Comparison of ENCODE assay signal across 17 cellular contexts in the genomic region with DNA sequence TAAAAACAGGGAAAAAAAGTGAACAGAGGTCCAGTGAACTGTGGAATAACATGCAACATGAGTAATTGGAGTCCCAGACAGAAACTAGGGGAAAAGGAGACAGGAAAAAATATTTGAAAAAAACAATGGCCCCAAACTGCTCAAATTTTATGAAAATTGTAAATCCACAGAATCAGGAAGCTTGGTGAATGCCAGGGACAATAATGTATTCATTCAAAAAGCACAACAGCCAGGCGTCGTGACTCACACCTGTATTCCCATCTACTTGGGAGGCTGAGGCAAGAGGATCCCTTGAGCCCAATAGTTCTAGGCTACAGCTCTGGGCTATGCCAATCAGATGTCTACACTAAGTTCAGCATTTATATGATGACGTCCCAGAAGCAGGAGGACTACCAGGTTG. TPM values are rescaled to one million over a fixed set of nuclear protein-coding genes. Genes with fewer than 3 reads are reported as not detected.
DNase-seq lines count a peak whose midpoint lies in the region; ATAC-seq, FAIRE-seq and TF ChIP-seq lines count a peak whose summit lies in the region.
"Had no signal": no experiment of that assay in that cellular context is flagged by ENCODE, and none has a peak within 500 bp of the region (broad histone marks: within the 10 kb centered on the region; RNA-seq: fewer than 3 reads in every experiment).

No MANE protein-coding gene starts in this region.

- H3K9ac ChIP-seq in endothelial cell of umbilical vein (replicated peaks; ENCODE audit: extremely low read depth, insufficient read depth, low read length) (no peak overlapping the region), colonic mucosa (ENCODE audit: low read depth in 2 of 2, low read length in 2 of 2) (no peak overlapping the region)

- H3K4me2 ChIP-seq in endothelial cell of umbilical vein (ENCODE audit: insufficient read depth, low read length): peak overlapping the region; percentile 37

- H3K4me3 ChIP-seq in endothelial cell of umbilical vein (replicated peaks in 1 of 3; ENCODE audit: insufficient read depth in 1 of 3, low read depth in 1 of 3, low read length in 3 of 3) (no peak overlapping the region), psoas muscle (no peak overlapping the region), colonic mucosa (no peak overlapping the region)
- H3K4me3 ChIP-seq: HAP-1 had no signal

- H3K9me3 ChIP-seq in endothelial cell of umbilical vein (replicated peaks; ENCODE audit: control insufficient read depth, insufficient read depth, low read length) (no peaks in the 10 kb centered on the region), psoas muscle (no peaks in the 10 kb centered on the region), colonic mucosa (no peaks in the 10 kb centered on the region)
- H3K9me3 ChIP-seq: HAP-1 had no signal

- no TSS peak for BruUV-seq in endothelial cell of umbilical vein (replicated peaks; lab: Mats Ljungman, UMichigan)

- H3K36me3 ChIP-seq in endothelial cell of umbilical vein (ENCODE audit: control insufficient read depth in 2 of 2, extremely low read depth in 1 of 2, insufficient read depth in 2 of 2, low read length in 2 of 2) (peaks cover 0 to 7% of the 10 kb centered on the region in 2 experiments), psoas muscle (ENCODE audit: insufficient read depth in 1 of 2, low read depth in 1 of 2) (peaks cover 2 to 36% of the 10 kb centered on the region in 2 donors), colonic mucosa (no peaks in the 10 kb centered on the region)

- TF ChIP-seq POLR2A in endothelial cell of umbilical vein (IDR thresholded peaks at IDR 0.05; ENCODE audit: low read depth, low read length): no peak

- TF ChIP-seq CTCF in activated B cell treated with CpG ODN at 0.5 μM for 24 hours (IDR thresholded peaks at IDR 0.05): no peak
- TF ChIP-seq CTCF in endothelial cell of umbilical vein (IDR thresholded peaks at IDR 0.05; ENCODE audit: extremely low read depth in 1 of 2, insufficient read depth in 1 of 2, low read depth in 1 of 2, low read length in 2 of 2): no peak
- no peak for TF ChIP-seq CTCF in psoas muscle (IDR thresholded peaks at IDR 0.05)
- no peak for TF ChIP-seq CTCF in colonic mucosa (IDR thresholded peaks at IDR 0.05)

- peaks cover 38% of the 10 kb centered on the region for H3K4me1 Mint-ChIP-seq in activated naive CD4-positive, alpha-beta T cell treated with anti-CD3 and anti-CD28 coated beads, Interleukin-2, amount 50 U/mL, for 24 hours
- peaks cover 15% of the 10 kb centered on the region for H3K4me1 Mint-ChIP-seq in activated naive CD4-positive, alpha-beta T cell treated with anti-CD3 and anti-CD28 coated beads for 36 hours (ENCODE audit: low read depth)
- H3K4me1 Mint-ChIP-seq in activated B cell treated with CpG ODN at 0.5 μM for 24 hours: peaks cover 21% of the 10 kb centered on the region
- H3K4me1 Mint-ChIP-seq: CD14-positive monocyte had no signal

- H3K79me2 ChIP-seq in endothelial cell of umbilical vein (ENCODE audit: control insufficient read depth, insufficient read depth, low read length): peaks cover 58% of the 10 kb centered on the region

- no peak for DNase-seq in activated naive CD4-positive, alpha-beta T cell treated with anti-CD3 and anti-CD28 coated beads for 36 hours
- DNase-seq in activated B cell treated with CpG ODN at 0.5 μM for 24 hours: no peak
- DNase-seq in endothelial cell of umbilical vein (ENCODE audit: low read depth, low spot score): peak; percentile 93
- DNase-seq in psoas muscle: no peak
- no peak for DNase-seq in DMS 273 (lab: John Stamatoyannopoulos, UW; ENCODE audit: unreplicated experiment)
- DNase-seq in colonic mucosa: no peak
- no peak for DNase-seq in amniotic stem cell (lab: John Stamatoyannopoulos, UW)
- DNase-seq: DMS79 treated with DMSO at 0.1 percent for 48 hours; NCI-H1436 treated with DMSO at 0.1 percent for 48 hours; NCI-H2081; NCI-H526; NK-92 treated with Interleukin-12 subunit alpha and Interleukin-12 subunit beta, amount 100 ng/mL, for 24 hours had no signal

- no peak overlapping the region for H2AFZ ChIP-seq in endothelial cell of umbilical vein (ENCODE audit: low read depth, low read length)

- peaks cover 16% of the 10 kb centered on the region for H3K36me3 Mint-ChIP-seq in activated naive CD4-positive, alpha-beta T cell treated with anti-CD3 and anti-CD28 coated beads, Interleukin-2, amount 50 U/mL, for 24 hours
- H3K36me3 Mint-ChIP-seq in activated naive CD4-positive, alpha-beta T cell treated with anti-CD3 and anti-CD28 coated beads for 36 hours (ENCODE audit: low read depth): peaks cover 23% of the 10 kb centered on the region
- peaks cover 64% of the 10 kb centered on the region for H3K36me3 Mint-ChIP-seq in activated B cell treated with CpG ODN at 0.5 μM for 24 hours (ENCODE audit: low read depth)

- FAIRE-seq in endothelial cell of umbilical vein (lab: Jason Lieb, UNC): peak; percentile 38
- FAIRE-seq: G401.6, GM12891 had no signal

- H3K27ac ChIP-seq in endothelial cell of umbilical vein (ENCODE audit: insufficient read depth, low read depth, low read length) (peak overlapping the region; percentile 23), psoas muscle (peak overlapping the region; percentile 62), colonic mucosa (no peak overlapping the region)

- H3K9me1 ChIP-seq in endothelial cell of umbilical vein (replicated peaks; ENCODE audit: control insufficient read depth, extremely low read depth, insufficient read depth, low read length): no peaks in the 10 kb centered on the region

- dilution Hi-C loops in endothelial cell of umbilical vein (cut with MboI; ENCODE audit: extremely low pct_ligation_motif_present, low sequenced_read_pairs): no loop called here

- H3K27me3 Mint-ChIP-seq in activated naive CD4-positive, alpha-beta T cell treated with anti-CD3 and anti-CD28 coated beads, Interleukin-2, amount 50 U/mL, for 24 hours: no peaks in the 10 kb centered on the region
- H3K27me3 Mint-ChIP-seq in activated naive CD4-positive, alpha-beta T cell treated with anti-CD3 and anti-CD28 coated beads for 36 hours (ENCODE audit: low read depth): no peaks in the 10 kb centered on the region
- no peaks in the 10 kb centered on the region for H3K27me3 Mint-ChIP-seq in activated B cell treated with CpG ODN at 0.5 μM for 24 hours

- H3K27me3 ChIP-seq in endothelial cell of umbilical vein (ENCODE audit: control insufficient read depth in 2 of 2, insufficient read depth in 2 of 2, low read length in 2 of 2): no peaks in the 10 kb centered on the region
- H3K27me3 ChIP-seq in psoas muscle (ENCODE audit: insufficient read depth in 3 of 3, low read length in 2 of 3): no peaks in the 10 kb centered on the region
- no peaks in the 10 kb centered on the region for H3K27me3 ChIP-seq in colonic mucosa

- no peak overlapping the region for H3K4me3 Mint-ChIP-seq in activated naive CD4-positive, alpha-beta T cell treated with anti-CD3 and anti-CD28 coated beads, Interleukin-2, amount 50 U/mL, for 24 hours
- no peak overlapping the region for H3K4me3 Mint-ChIP-seq in activated naive CD4-positive, alpha-beta T cell treated with anti-CD3 and anti-CD28 coated beads for 36 hours
- H3K4me3 Mint-ChIP-seq in activated B cell treated with CpG ODN at 0.5 μM for 24 hours: no peak overlapping the region
- H3K4me3 Mint-ChIP-seq: CD14-positive monocyte had no signal

- POLR2A ChIA-PET in activated B cell treated with CpG ODN at 0.5 μM for 24 hours (lab: Charles Lee): no interaction called here
- POLR2A ChIA-PET in endothelial cell of umbilical vein (lab: Charles Lee): interaction anchor here (0.6 kb wide), 1 partner anchor 40 kb away, joined by 7 read pairs; no protein-coding TSS in a partner anchor

- intact Hi-C loops in activated naive CD4-positive, alpha-beta T cell treated with anti-CD3 and anti-CD28 coated beads for 36 hours (cut with micrococcal nuclease): loop anchor here (10.0 kb wide), 1 partner anchor 57 kb away; no protein-coding TSS in a partner anchor
- intact Hi-C loops in activated B cell treated with CpG ODN at 0.5 μM for 24 hours (cut with micrococcal nuclease) (no loop called here), endothelial cell of umbilical vein (cut with micrococcal nuclease) (loop anchor here (1.0 kb wide), 1 partner anchor 8 kb away; no protein-coding TSS in a partner anchor), psoas muscle (cut with DNase I) (no loop called here), colonic mucosa (cut with DNase I) (no loop called here)

- H4K20me1 ChIP-seq in endothelial cell of umbilical vein (replicated peaks; ENCODE audit: control insufficient read depth, extremely low read depth, insufficient read depth, low read length): no peaks in the 10 kb centered on the region

- H3K9me3 Mint-ChIP-seq in activated naive CD4-positive, alpha-beta T cell treated with anti-CD3 and anti-CD28 coated beads, Interleukin-2, amount 50 U/mL, for 24 hours: no peaks in the 10 kb centered on the region
- H3K9me3 Mint-ChIP-seq in activated naive CD4-positive, alpha-beta T cell treated with anti-CD3 and anti-CD28 coated beads for 36 hours: no peaks in the 10 kb centered on the region
- H3K9me3 Mint-ChIP-seq in activated B cell treated with CpG ODN at 0.5 μM for 24 hours: no peaks in the 10 kb centered on the region

- peak overlapping the region; percentile 41 for H3K27ac Mint-ChIP-seq in activated naive CD4-positive, alpha-beta T cell treated with anti-CD3 and anti-CD28 coated beads, Interleukin-2, amount 50 U/mL, for 24 hours
- H3K27ac Mint-ChIP-seq in activated naive CD4-positive, alpha-beta T cell treated with anti-CD3 and anti-CD28 coated beads for 36 hours: no peak overlapping the region
- peak overlapping the region; percentile 63 for H3K27ac Mint-ChIP-seq in activated B cell treated with CpG ODN at 0.5 μM for 24 hours

- WGBS in psoas muscle, 3 donors: 75 to 79% (median 79%) methylated on average over 3 of the region's 3 CpGs

- ATAC-seq in activated B cell treated with CpG ODN at 0.5 μM for 24 hours (ENCODE audit: low read depth): no peak
- peak in 2 of 4 donors; percentile 31 to 48 for ATAC-seq in psoas muscle

- CTCF ChIA-PET in activated naive CD4-positive, alpha-beta T cell treated with anti-CD3 and anti-CD28 coated beads for 36 hours (lab: Charles Lee): no interaction called here
- CTCF ChIA-PET in activated B cell treated with CpG ODN at 0.5 μM for 24 hours (lab: Charles Lee): no interaction called here
- CTCF ChIA-PET in endothelial cell of umbilical vein (lab: Charles Lee): interaction anchor here (0.8 to 1.2 kb wide), 4 partner anchors 11 to 41 kb away, joined by 3 to 4 read pairs (median 4); partner anchors contain the start of gene NCOR1

- H3K4me1 ChIP-seq in endothelial cell of umbilical vein (ENCODE audit: control insufficient read depth, extremely low read depth, insufficient read depth, low read length) (peaks cover 16% of the 10 kb centered on the region), psoas muscle (peaks cover 26% of the 10 kb centered on the region), colonic mucosa (no peaks in the 10 kb centered on the region)
- H3K4me1 ChIP-seq: HAP-1 had no signal

RNA-seq across cellular contexts. Expression of gene NCOR1, which starts 23.7 kb away (rescaled TPM):
- total RNA-seq in activated naive CD4-positive, alpha-beta T cell treated with anti-CD3 and anti-CD28 coated beads for 36 hours: 100 to 1,000 TPM; 101 to 104 TPM
- 163 and 188 TPM in 2 replicates for total RNA-seq in activated B cell treated with CpG ODN at 0.5 μM for 24 hours
- 134 and 140 TPM in 2 replicates for total RNA-seq in endothelial cell of umbilical vein
- 81.1 and 90.0 TPM in 2 replicates for polyA plus RNA-seq in endothelial cell of umbilical vein
- polyA plus RNA-seq in endothelial cell of umbilical vein (2011; cell fraction: cytosol; rRNA removed): 63.3 and 64.6 TPM in 2 replicates
- polyA plus RNA-seq in endothelial cell of umbilical vein (2011; cell fraction: nucleus; rRNA removed): 95.3 and 99.8 TPM in 2 replicates
- polyA plus RNA-seq in endothelial cell of umbilical vein (2012): 57.3 and 60.0 TPM in 2 replicates
- polyA minus RNA-seq in endothelial cell of umbilical vein: 434 and 461 TPM in 2 replicates
- polyA minus RNA-seq in endothelial cell of umbilical vein (2011; cell fraction: cytosol; rRNA and poly(A)+ RNA removed): 71.4 TPM
- 297 and 421 TPM in 2 replicates for polyA minus RNA-seq in endothelial cell of umbilical vein (2011; cell fraction: nucleus; rRNA and poly(A)+ RNA removed)
- total RNA-seq in psoas muscle: 100 to 1,000 TPM in 1 of 4 donors, 10 to 100 TPM in 3; 78.8 to 102 (median 81.5) TPM
- 10 to 100 TPM; 22.8 to 47.1 (median 29.4) TPM for polyA plus RNA-seq in psoas muscle
- 100 to 1,000 TPM; 190 to 233 TPM for total RNA-seq in colonic mucosa

RNA-seq across cellular contexts. Expression of gene PIGL, which starts 25.4 kb away (rescaled TPM):
- total RNA-seq in activated naive CD4-positive, alpha-beta T cell treated with anti-CD3 and anti-CD28 coated beads for 36 hours: 10 to 100 TPM; 40.4 to 42.4 TPM
- total RNA-seq in activated B cell treated with CpG ODN at 0.5 μM for 24 hours (50.8 and 56.6 TPM in 2 replicates), endothelial cell of umbilical vein (28.0 and 28.6 TPM in 2 replicates), psoas muscle (10 to 100 TPM in 1 of 4 donors, 1 to 10 TPM in 3; 6.7 to 13.2 (median 7.7) TPM), colonic mucosa (10 to 100 TPM; 24.7 to 25.4 TPM)
- polyA plus RNA-seq in endothelial cell of umbilical vein (40.8 and 40.9 TPM in 2 replicates), psoas muscle (10 to 100 TPM in 1 of 3 donors, 1 to 10 TPM in 2; 3.8 to 13.0 (median 8.3) TPM)
- 12.9 and 18.3 TPM in 2 replicates for polyA plus RNA-seq in endothelial cell of umbilical vein (2011; cell fraction: cytosol; rRNA removed)
- 281 and 287 TPM in 2 replicates for polyA plus RNA-seq in endothelial cell of umbilical vein (2011; cell fraction: nucleus; rRNA removed)
- polyA plus RNA-seq in endothelial cell of umbilical vein (2012): 24.0 and 25.5 TPM in 2 replicates
- polyA minus RNA-seq in endothelial cell of umbilical vein: 42.5 and 54.3 TPM in 2 replicates
- polyA minus RNA-seq in endothelial cell of umbilical vein (2011; cell fraction: cytosol; rRNA and poly(A)+ RNA removed): 7.8 TPM
- polyA minus RNA-seq in endothelial cell of umbilical vein (2011; cell fraction: nucleus; rRNA and poly(A)+ RNA removed): 44.2 and 61.8 TPM in 2 replicates

Comparison
In these comparisons a context has a peak if more than half of its experiments do, and no peak if none do; other contexts are left out.
1. intact Hi-C loops: an anchor here in activated naive CD4-positive, alpha-beta T cell treated with anti-CD3 and anti-CD28 coated beads for 36 hours (10.0 kb wide) and endothelial cell of umbilical vein (1.0 kb wide); none called in activated B cell treated with CpG ODN at 0.5 μM for 24 hours, psoas muscle and colonic mucosa.